1 cellular context compared by ENCODE assay signal in genomic region chr14:36091096-36091495, GRCh38.
TF ChIP-seq lines count a peak whose summit lies in the region.

No MANE protein-coding gene starts in this region.

TF ChIP-seq in HepG2, 621 proteins besides CTCF, POLR2A, EP300 and RAD21 (continued from another document and continues in another):
- TF ChIP-seq BRF2 (CRISPR knock-in tag; IDR thresholded peaks at IDR 0.05) (no peak), REPIN1 (CRISPR knock-in tag; IDR thresholded peaks at IDR 0.05; ENCODE audit: borderline replicate concordance, low read depth) (no peak), IRF1 (CRISPR knock-in tag; IDR thresholded peaks at IDR 0.05; ENCODE audit: low read depth) (no peak), JARID2 (CRISPR knock-in tag; IDR thresholded peaks at IDR 0.05; ENCODE audit: insufficient replicate concordance) (peak; percentile 69), NFIC (IDR thresholded peaks at IDR 0.05; ENCODE audit: low read length) (peak; percentile 32; the same call in 1 of the 2 replicates), TCF7 (IDR thresholded peaks at IDR 0.05; ENCODE audit: low read depth) (no peak), HINFP (CRISPR knock-in tag; IDR thresholded peaks at IDR 0.05; ENCODE audit: low read depth) (no peak), ZNF616 (CRISPR knock-in tag; IDR thresholded peaks at IDR 0.05; ENCODE audit: low read depth) (no peak), ZNF780A (CRISPR knock-in tag; IDR thresholded peaks at IDR 0.05) (0 out of 2 replicates have a peak, but pooled peaks have one; percentile 41), ZNF597 (CRISPR knock-in tag; IDR thresholded peaks at IDR 0.05) (no peak), ZNF572 (CRISPR knock-in tag; IDR thresholded peaks at IDR 0.05) (no peak), ZNF691 (CRISPR knock-in tag; IDR thresholded peaks at IDR 0.05; ENCODE audit: borderline replicate concordance, low read depth) (peak; percentile 73; the same call in 1 of the 2 replicates), CEBPG (CRISPR knock-in tag; IDR thresholded peaks at IDR 0.05) (peak; percentile 45; the same call in 1 of the 2 replicates), ARNT2 (CRISPR knock-in tag; IDR thresholded peaks at IDR 0.05; ENCODE audit: low read depth) (no peak), ZNF20 (CRISPR knock-in tag; IDR thresholded peaks at IDR 0.05) (no peak), KAT8 (CRISPR knock-in tag; IDR thresholded peaks at IDR 0.05) (peak; percentile 95), HNF4G (IDR thresholded peaks at IDR 0.05; ENCODE audit: borderline replicate concordance, low read depth, low read length) (no peak), HNF4G (CRISPR knock-in tag; IDR thresholded peaks at IDR 0.05; ENCODE audit: borderline replicate concordance, low read depth) (no peak), GZF1 (CRISPR knock-in tag; IDR thresholded peaks at IDR 0.05) (no peak), ZNF567 (CRISPR knock-in tag; IDR thresholded peaks at IDR 0.05; ENCODE audit: borderline replicate concordance) (no peak), NPAS2 (CRISPR knock-in tag; IDR thresholded peaks at IDR 0.05; ENCODE audit: borderline replicate concordance) (no peak), ZNF335 (CRISPR knock-in tag; IDR thresholded peaks at IDR 0.05) (peak; percentile 86), ZBTB37 (CRISPR knock-in tag; IDR thresholded peaks at IDR 0.05) (peak; percentile 88; the same call in 1 of the 2 replicates), KLF9 (CRISPR knock-in tag; IDR thresholded peaks at IDR 0.05; ENCODE audit: low read depth) (no peak), ZNF816 (CRISPR knock-in tag; IDR thresholded peaks at IDR 0.05; ENCODE audit: borderline replicate concordance) (peak; percentile 75; the same call in 1 of the 2 replicates), ZBTB20 (CRISPR knock-in tag; IDR thresholded peaks at IDR 0.05; ENCODE audit: borderline replicate concordance, low read depth) (0 out of 2 replicates have a peak, but pooled peaks have one; percentile 40), ZNF281 (CRISPR knock-in tag; IDR thresholded peaks at IDR 0.05; ENCODE audit: borderline replicate concordance) (no peak; the same call in 1 of the 2 replicates), ZNF441 (CRISPR knock-in tag; IDR thresholded peaks at IDR 0.05; ENCODE audit: borderline replicate concordance) (peak; percentile 59; the same call in 1 of the 2 replicates), ATM (IDR thresholded peaks at IDR 0.05; ENCODE audit: borderline replicate concordance) (no peak), AGO1 (IDR thresholded peaks at IDR 0.05; ENCODE audit: low read depth, low read length, poor library complexity, severe bottlenecking) (no peak), HMGXB3 (CRISPR knock-in tag; IDR thresholded peaks at IDR 0.05; ENCODE audit: borderline replicate concordance) (peak; percentile 70; the same call in 1 of the 2 replicates), ZNF674 (CRISPR knock-in tag; IDR thresholded peaks at IDR 0.05; ENCODE audit: low read depth) (no peak), KLF15 (CRISPR knock-in tag; IDR thresholded peaks at IDR 0.05; ENCODE audit: borderline replicate concordance) (no peak), CREB1 (IDR thresholded peaks at IDR 0.05) (peak; percentile 73), CREB1 (CRISPR knock-in tag; IDR thresholded peaks at IDR 0.05) (no peak; the same call in 1 of the 2 replicates), NCOA5 (CRISPR knock-in tag; IDR thresholded peaks at IDR 0.05) (no peak), TEAD3 (CRISPR knock-in tag; optimal IDR thresholded peaks at IDR 0.05; ENCODE audit: borderline replicate concordance) (peak; percentile 82), ZNF460 (CRISPR knock-in tag; IDR thresholded peaks at IDR 0.05; ENCODE audit: borderline replicate concordance) (no peak), ZNF792 (CRISPR knock-in tag; IDR thresholded peaks at IDR 0.05) (peak; percentile 85; the same call in 1 of the 2 replicates), ZBTB3 (CRISPR knock-in tag; IDR thresholded peaks at IDR 0.05; ENCODE audit: borderline replicate concordance, low read depth) (0 out of 2 replicates have a peak, but pooled peaks have one; percentile 66), SMAD3 (CRISPR knock-in tag; IDR thresholded peaks at IDR 0.05) (peak; percentile 93), TP53 (CRISPR knock-in tag; conservative IDR thresholded peaks at IDR 0.05) (no peak), CREBL2 (CRISPR knock-in tag; IDR thresholded peaks at IDR 0.05; ENCODE audit: borderline replicate concordance) (no peak), NFE2L2 (IDR thresholded peaks at IDR 0.05; ENCODE audit: low read length) (peak; percentile 95), ZNF746 (CRISPR knock-in tag; IDR thresholded peaks at IDR 0.05) (no peak), YEATS4 (CRISPR knock-in tag; IDR thresholded peaks at IDR 0.05; ENCODE audit: borderline replicate concordance) (no peak), ZNF512B (CRISPR knock-in tag; IDR thresholded peaks at IDR 0.05; ENCODE audit: borderline replicate concordance) (no peak), MED8 (CRISPR knock-in tag; IDR thresholded peaks at IDR 0.05; ENCODE audit: insufficient replicate concordance) (no peak), ZNF230 (CRISPR knock-in tag; IDR thresholded peaks at IDR 0.05) (no peak), SIN3B (IDR thresholded peaks at IDR 0.05; ENCODE audit: low read length) (no peak), PTBP1 (IDR thresholded peaks at IDR 0.05; ENCODE audit: low read depth, low read length, poor library complexity, severe bottlenecking) (no peak), FLYWCH1 (CRISPR knock-in tag; IDR thresholded peaks at IDR 0.05) (no peak)
